Comparison of ENCODE assay signal across 10 cellular contexts in the genomic region with DNA sequence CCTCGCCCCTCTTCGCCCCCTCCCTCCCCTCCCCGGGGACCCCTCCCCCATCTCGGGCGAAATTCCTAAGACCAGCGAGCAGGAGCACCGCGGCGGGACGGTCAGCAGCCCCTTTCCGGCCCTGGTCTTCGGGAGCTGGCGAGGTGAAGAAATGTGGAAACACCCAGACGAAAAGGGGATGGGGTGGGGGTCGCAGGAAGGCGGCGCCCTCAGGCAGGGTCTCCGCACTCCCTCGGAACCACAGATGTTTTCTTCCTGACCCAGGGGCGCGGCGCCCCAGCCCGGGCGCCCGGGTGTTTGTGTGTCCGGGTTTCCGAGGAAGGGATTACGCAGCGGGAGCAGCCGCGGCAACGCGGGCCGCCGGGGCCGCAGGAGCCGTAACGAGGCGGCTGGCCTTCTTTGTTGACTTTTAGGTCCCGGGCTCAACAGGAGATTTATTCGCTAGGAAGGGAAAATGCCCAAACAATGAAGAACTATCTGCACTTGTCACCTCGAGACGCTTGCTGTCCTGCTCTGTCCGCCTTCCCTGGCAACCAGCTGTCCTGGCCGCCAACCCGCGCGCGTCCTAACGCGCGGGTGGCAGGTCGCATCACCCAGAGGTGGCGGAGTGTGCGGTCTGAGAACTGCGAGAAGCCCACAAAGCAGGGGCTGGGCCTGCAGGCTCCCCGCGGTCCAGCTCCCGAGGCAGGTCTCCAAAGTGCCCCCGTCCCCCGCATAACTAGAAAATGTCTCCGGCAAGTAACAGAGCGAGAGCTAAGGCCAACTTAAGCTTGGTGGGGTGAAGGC. TPM values are rescaled to one million over a fixed set of nuclear protein-coding genes. Genes with fewer than 3 reads are reported as not detected.
DNase-seq lines count a peak whose midpoint lies in the region; TF ChIP-seq lines count a peak whose summit lies in the region.
"Had no signal": no experiment of that assay in that cellular context is flagged by ENCODE, and none has a peak within 500 bp of the region (broad histone marks: within the 10 kb centered on the region; RNA-seq: fewer than 3 reads in every experiment).

No MANE protein-coding gene starts in this region.

- H3K4me3 ChIP-seq in epithelial cell of esophagus (ENCODE audit: low read length), result peak overlapping the region; percentile 62
- peak overlapping the region; percentile 33 to 56 for H3K4me3 ChIP-seq in neuronal stem cell (ENCODE audit: low read length in 2 of 2)
- no peak overlapping the region for H3K4me3 ChIP-seq in effector memory CD4-positive, alpha-beta T cell (ENCODE audit: insufficient read depth, low read depth, low read length, poor library complexity, severe bottlenecking)
- H3K4me3 ChIP-seq: SK-N-MC, thoracic aorta had no signal

- no CpG with 5 or more reads among the region's 63 CpGs for WGBS in neuronal stem cell (ENCODE audit: extremely low coverage in 2 of 2, insufficient read length in 2 of 2, insufficient replicate concordance in 1 of 2), 2 donors

- DNase-seq in GM13976 (ENCODE audit: low spot score), result peak; percentile 17
- DNase-seq in NCI-H2029 treated with DMSO at 0.1 percent for 48 hours (lab: John Stamatoyannopoulos, UW), result peak; percentile 71
- DNase-seq in epithelial cell of esophagus (ENCODE audit: low read depth), result peak; percentile 60
- DNase-seq in neuronal stem cell (ENCODE audit: low spot score), result no peak
- DNase-seq in GOT3 (lab: John Stamatoyannopoulos, UW), result no peak
- no peak for DNase-seq in activated CD8-positive, alpha-beta memory T cell treated with anti-CD3 and anti-CD28 coated beads, Interleukin-2, amount 50 U/mL, for 48 hours
- no peak for DNase-seq in effector memory CD4-positive, alpha-beta T cell
- DNase-seq in T-helper 9 cell, result no peak

- H3K4me2 ChIP-seq in neuronal stem cell (ENCODE audit: insufficient read depth, low read length, poor library complexity, severe bottlenecking), result peak overlapping the region; percentile 86

- H3K79me1 ChIP-seq in neuronal stem cell (ENCODE audit: low read depth, low read length), result peaks cover 2% of the 10 kb centered on the region

- peak overlapping the region; percentile 92 for H2AFZ ChIP-seq in neuronal stem cell (ENCODE audit: low read length)

- no peak overlapping the region for H4K8ac ChIP-seq in neuronal stem cell (ENCODE audit: low read depth, low read length)

- no peak overlapping the region for H3K9ac ChIP-seq in neuronal stem cell (ENCODE audit: low read depth, low read length, poor library complexity)

- H3K27me3 ChIP-seq in neuronal stem cell (ENCODE audit: control insufficient read depth in 3 of 3, insufficient read depth in 3 of 3, low read depth in 1 of 3, low read length in 3 of 3), result peaks cover 32 to 98% (median 84%) of the 10 kb centered on the region in 3 experiments
- H3K27me3 ChIP-seq in effector memory CD4-positive, alpha-beta T cell (replicated peaks; ENCODE audit: control insufficient read depth, insufficient read depth, low read length, poor library complexity, severe bottlenecking), result peaks cover 43% of the 10 kb centered on the region

- H3K36me3 ChIP-seq in neuronal stem cell (replicated peaks in 1 of 2; ENCODE audit: control insufficient read depth in 2 of 2, insufficient read depth in 2 of 2, low read length in 2 of 2), result no peaks in the 10 kb centered on the region
- no peaks in the 10 kb centered on the region for H3K36me3 ChIP-seq in effector memory CD4-positive, alpha-beta T cell (ENCODE audit: control insufficient read depth, insufficient read depth, low read length)
- H3K36me3 ChIP-seq: thoracic aorta had no signal

- in situ Hi-C loops in GM13976 (cut with MboI; ENCODE audit: low sequenced_read_pairs, unreplicated experiment), result no loop called here

- H3K23ac ChIP-seq in neuronal stem cell (ENCODE audit: low read depth, low read length, poor library complexity), result peak overlapping the region; percentile 39

- no peak overlapping the region for H3K14ac ChIP-seq in neuronal stem cell (ENCODE audit: low read length)

- H3K4me1 ChIP-seq in neuronal stem cell (ENCODE audit: control insufficient read depth in 2 of 2, insufficient read depth in 1 of 2, low read depth in 1 of 2, low read length in 2 of 2), result peaks cover 7 to 16% of the 10 kb centered on the region in 2 donors
- no peaks in the 10 kb centered on the region for H3K4me1 ChIP-seq in effector memory CD4-positive, alpha-beta T cell (ENCODE audit: control insufficient read depth, insufficient read depth, low read length, poor library complexity, severe bottlenecking)

- H3K9me3 ChIP-seq in neuronal stem cell (replicated peaks in 1 of 2; ENCODE audit: control insufficient read depth in 2 of 2, insufficient read depth in 1 of 2, low read depth in 1 of 2, low read length in 2 of 2), result no peaks in the 10 kb centered on the region
- no peaks in the 10 kb centered on the region for H3K9me3 ChIP-seq in effector memory CD4-positive, alpha-beta T cell (ENCODE audit: control insufficient read depth, low read length)
- H3K9me3 ChIP-seq: thoracic aorta had no signal

- peak overlapping the region; percentile 77 for H3K18ac ChIP-seq in neuronal stem cell (ENCODE audit: low read length)

- no peak overlapping the region for H2BK120ac ChIP-seq in neuronal stem cell (ENCODE audit: low read depth, low read length)

- H3K4ac ChIP-seq in neuronal stem cell (ENCODE audit: low read length), result no peak overlapping the region

- H2BK12ac ChIP-seq in neuronal stem cell (ENCODE audit: low read length), result no peak overlapping the region

- H2AK5ac ChIP-seq in neuronal stem cell (ENCODE audit: low read depth, low read length), result no peak overlapping the region

- H2BK5ac ChIP-seq in neuronal stem cell (ENCODE audit: low read length), result no peak overlapping the region

- TF ChIP-seq CTCF in GM13976 (IDR thresholded peaks at IDR 0.05; ENCODE audit: borderline replicate concordance, control extremely low read depth, extremely low read depth, insufficient read depth, missing control alignments), result no peak
- TF ChIP-seq CTCF in epithelial cell of esophagus (IDR thresholded peaks at IDR 0.05; ENCODE audit: insufficient read depth, low read depth, low read length, missing control alignments), result no peak

- H2BK15ac ChIP-seq in neuronal stem cell (ENCODE audit: low read length), result no peak overlapping the region

- H4K91ac ChIP-seq in neuronal stem cell (ENCODE audit: low read depth, low read length, poor library complexity), result no peak overlapping the region

- no peak overlapping the region for H3K27ac ChIP-seq in neuronal stem cell (replicated peaks; ENCODE audit: low read length)
- H3K27ac ChIP-seq in effector memory CD4-positive, alpha-beta T cell (ENCODE audit: insufficient read depth, low read length, poor library complexity, severe bottlenecking), result no peak overlapping the region
- H3K27ac ChIP-seq: SK-N-MC had no signal

RNA-seq across cellular contexts. Expression of a gene that starts 7.0 kb away (rescaled TPM):
- polyA plus RNA-seq in neuronal stem cell (2013, experiment 1 of 2), result 0.08 TPM
- polyA plus RNA-seq in neuronal stem cell (2013, experiment 2 of 2), result 0.11 TPM

RNA-seq across cellular contexts. Expression of a gene that starts 7.4 kb away (rescaled TPM):
- polyA plus RNA-seq in neuronal stem cell (2013, experiment 1 of 2), result 0.04 TPM
- 0.01 TPM for polyA plus RNA-seq in neuronal stem cell (2013, experiment 2 of 2)

Comparison
In these comparisons a context has a peak if more than half of its experiments do, and no peak if none do; other contexts are left out.
1. DNase-seq: peak in GM13976 (single experiment), NCI-H2029 treated with DMSO at 0.1 percent for 48 hours (single experiment) and epithelial cell of esophagus (single experiment); none in neuronal stem cell (single experiment), GOT3 (single experiment), activated CD8-positive, alpha-beta memory T cell treated with anti-CD3 and anti-CD28 coated beads, Interleukin-2, amount 50 U/mL, for 48 hours (single experiment), effector memory CD4-positive, alpha-beta T cell (0 of 3) and T-helper 9 cell (single experiment).